Comparison of ENCODE assay signal across 1 cellular context in genomic region chr1:247281001-247281574, GRCh38.
TF ChIP-seq lines count a peak whose summit lies in the region.

No MANE protein-coding gene starts in this region.

TF ChIP-seq in SK-N-SH, 30 proteins besides CTCF, POLR2A, EP300 and RAD21:
- TF ChIP-seq POLR2AphosphoS5 (IDR thresholded peaks at IDR 0.05; ENCODE audit: low read depth, low read length) (no peak), SIN3A (IDR thresholded peaks at IDR 0.05; ENCODE audit: borderline replicate concordance, low read depth, low read length) (no peak), CHD2 (IDR thresholded peaks at IDR 0.05; ENCODE audit: low read length, partially characterized antibody) (no peak), TAF1 (IDR thresholded peaks at IDR 0.05; ENCODE audit: borderline replicate concordance, low read depth, low read length) (no peak), FOXJ3 (CRISPR knock-in tag; IDR thresholded peaks at IDR 0.05) (no peak), RCOR1 (IDR thresholded peaks at IDR 0.05; ENCODE audit: low read length) (no peak), MAX (IDR thresholded peaks at IDR 0.05; ENCODE audit: low read depth) (no peak), FOXM1 (IDR thresholded peaks at IDR 0.05; ENCODE audit: low read depth) (no peak), EZH2phosphoT487 (IDR thresholded peaks at IDR 0.05; ENCODE audit: borderline replicate concordance, low read depth) (no peak), NFIC (IDR thresholded peaks at IDR 0.05; ENCODE audit: borderline replicate concordance) (no peak), GABPA (IDR thresholded peaks at IDR 0.05; ENCODE audit: low read depth) (no peak), TEAD4 (IDR thresholded peaks at IDR 0.05; ENCODE audit: borderline replicate concordance, insufficient read depth) (no peak), YY1 (IDR thresholded peaks at IDR 0.05; ENCODE audit: low read depth) (no peak)
